20 cellular contexts compared by ENCODE assay signal in genomic region chr7:2926120-2926897, GRCh38.
DNase-seq lines count a peak whose midpoint lies in the region; ATAC-seq and TF ChIP-seq lines count a peak whose summit lies in the region.
"Had no signal": no experiment of that assay in that cellular context is flagged by ENCODE, and none has a peak within 500 bp of the region (broad histone marks: within the 10 kb centered on the region; RNA-seq: fewer than 3 reads in every experiment).

No MANE protein-coding gene starts in this region.

- peak overlapping the region; percentile 54 to 80 for H3K27ac Mint-ChIP-seq in activated naive CD4-positive, alpha-beta T cell treated with anti-CD3 and anti-CD28 coated beads, Interleukin-2, amount 50 U/mL, for 72 hours
- H3K27ac Mint-ChIP-seq in stimulated activated effector memory CD8-positive, alpha-beta T cell treated with anti-CD3 and anti-CD28 coated beads, Interleukin-12 subunit alpha, Interleukin-12 subunit beta, amount 100 ng/mL, for 72 hours = peak overlapping the region; percentile 92
- H3K27ac Mint-ChIP-seq in immature natural killer cell = peak overlapping the region in 3 of 6 donors; percentile 53 to 67 (median 65)
- H3K27ac Mint-ChIP-seq: activated T-helper 2 cell treated with anti-CD3 and anti-CD28 coated beads, Interferon-gamma antibody, Interleukin-2, Interleukin-4, amounts not matched to agents 10 μg/mL and 5 μg/mL and 100 μg/mL, durations not matched to agents 14 hours and 24 hours and 36 hours; GM23338 had no signal

- H3K4me1 ChIP-seq in RWPE2 (ENCODE audit: insufficient read depth, poor library complexity, severe bottlenecking) = peaks cover 5% of the 10 kb centered on the region
- H3K4me1 ChIP-seq in left ventricle myocardium inferior = peaks cover 13% of the 10 kb centered on the region
- H3K4me1 ChIP-seq: upper lobe of left lung had no signal

- H3K36me3 ChIP-seq in RWPE2 (ENCODE audit: low read depth) (no peaks in the 10 kb centered on the region), left ventricle myocardium inferior (no peaks in the 10 kb centered on the region)
- H3K36me3 ChIP-seq: upper lobe of left lung had no signal

- H3K9me3 ChIP-seq in RWPE2 (ENCODE audit: severe bottlenecking) (no peaks in the 10 kb centered on the region), left ventricle myocardium inferior (replicated peaks) (no peaks in the 10 kb centered on the region)
- H3K9me3 ChIP-seq: upper lobe of left lung had no signal

- H3K4me3 ChIP-seq in RWPE2 (ENCODE audit: severe bottlenecking) = no peak overlapping the region
- H3K4me3 ChIP-seq in left ventricle myocardium inferior = no peak overlapping the region
- H3K4me3 ChIP-seq: GM23338, hepatocyte, upper lobe of left lung had no signal

- H3K36me3 Mint-ChIP-seq in activated naive CD4-positive, alpha-beta T cell treated with anti-CD3 and anti-CD28 coated beads, Interleukin-2, amount 50 U/mL, for 72 hours = peaks cover 16 to 22% of the 10 kb centered on the region in 2 donors
- H3K36me3 Mint-ChIP-seq in stimulated activated effector memory CD8-positive, alpha-beta T cell treated with anti-CD3 and anti-CD28 coated beads, Interleukin-12 subunit alpha, Interleukin-12 subunit beta, amount 100 ng/mL, for 72 hours = peaks cover 87% of the 10 kb centered on the region
- peaks cover 4 to 16% (median 15%) of the 10 kb centered on the region in 3 donors for H3K36me3 Mint-ChIP-seq in immature natural killer cell

- H3K4me3 Mint-ChIP-seq in stimulated activated effector memory CD8-positive, alpha-beta T cell treated with anti-CD3 and anti-CD28 coated beads, Interleukin-12 subunit alpha, Interleukin-12 subunit beta, amount 100 ng/mL, for 72 hours = no peak overlapping the region
- no peak overlapping the region for H3K4me3 Mint-ChIP-seq in immature natural killer cell
- H3K4me3 Mint-ChIP-seq: CD4-positive, CD25-positive, alpha-beta regulatory T cell; GM23338; neural crest cell had no signal

- H3K9me3 Mint-ChIP-seq in activated naive CD4-positive, alpha-beta T cell treated with anti-CD3 and anti-CD28 coated beads, Interleukin-2, amount 50 U/mL, for 72 hours = no peaks in the 10 kb centered on the region
- H3K9me3 Mint-ChIP-seq in stimulated activated effector memory CD8-positive, alpha-beta T cell treated with anti-CD3 and anti-CD28 coated beads, Interleukin-12 subunit alpha, Interleukin-12 subunit beta, amount 100 ng/mL, for 72 hours = no peaks in the 10 kb centered on the region
- H3K9me3 Mint-ChIP-seq in immature natural killer cell = no peaks in the 10 kb centered on the region
- H3K9me3 Mint-ChIP-seq: activated T-helper 2 cell treated with anti-CD3 and anti-CD28 coated beads, Interferon-gamma antibody, Interleukin-2, Interleukin-4, amounts not matched to agents 10 μg/mL and 5 μg/mL and 100 μg/mL, durations not matched to agents 14 hours and 24 hours and 36 hours; GM23338; neural crest cell had no signal

- peaks cover 6% of the 10 kb centered on the region for H3K4me1 Mint-ChIP-seq in stimulated activated effector memory CD8-positive, alpha-beta T cell treated with anti-CD3 and anti-CD28 coated beads, Interleukin-12 subunit alpha, Interleukin-12 subunit beta, amount 100 ng/mL, for 72 hours
- peaks cover 0 to 2% of the 10 kb centered on the region in 2 donors for H3K4me1 Mint-ChIP-seq in immature natural killer cell
- H3K4me1 Mint-ChIP-seq: CD4-positive, CD25-positive, alpha-beta regulatory T cell; GM23338 had no signal

- intact Hi-C loops in left ventricle myocardium inferior (cut with micrococcal nuclease) = no loop called here

- no peak for ATAC-seq in activated naive CD4-positive, alpha-beta T cell treated with anti-CD3 and anti-CD28 coated beads, Interleukin-2, amount 50 U/mL, for 72 hours
- ATAC-seq in RWPE2 (ENCODE audit: low read depth) = no peak
- no peak for ATAC-seq in stimulated activated effector memory CD8-positive, alpha-beta T cell treated with anti-CD3 and anti-CD28 coated beads, Interleukin-12 subunit alpha, Interleukin-12 subunit beta, amount 100 ng/mL, for 72 hours
- no peak for ATAC-seq in GM18498 (IDR thresholded peaks at IDR 0.05; ENCODE audit: unreplicated experiment)
- ATAC-seq: GM23338 had no signal

- TF ChIP-seq CTCF in RWPE2 (IDR thresholded peaks at IDR 0.05; ENCODE audit: poor library complexity, severe bottlenecking) = no peak
- no peak for TF ChIP-seq CTCF in left ventricle myocardium inferior (IDR thresholded peaks at IDR 0.05; ENCODE audit: borderline replicate concordance)

- peaks cover 9 to 27% (median 12%) of the 10 kb centered on the region in 3 donors for H3K27me3 Mint-ChIP-seq in immature natural killer cell (ENCODE audit: low read depth in 3 of 3)
- H3K27me3 Mint-ChIP-seq: CD4-positive, CD25-positive, alpha-beta regulatory T cell had no signal

- H3K27ac ChIP-seq in RWPE2 (ENCODE audit: poor library complexity, severe bottlenecking) = no peak overlapping the region
- no peak overlapping the region for H3K27ac ChIP-seq in left ventricle myocardium inferior (replicated peaks)
- H3K27ac ChIP-seq: hepatocyte, upper lobe of left lung had no signal

- DNase-seq in activated naive CD4-positive, alpha-beta T cell treated with anti-CD3 and anti-CD28 coated beads, Interleukin-2, amount 50 U/mL, for 72 hours (ENCODE audit: low spot score in 2 of 2) = no peak
- DNase-seq in activated naive CD4-positive, alpha-beta T cell treated with anti-CD3 and anti-CD28 coated beads, Interleukin-2, amount 50 U/mL, for 16 hours = no peak
- peak; percentile 34 for DNase-seq in RWPE2 (ENCODE audit: low spot score)
- peak; percentile 2 for DNase-seq in left ventricle myocardium inferior
- DNase-seq in stimulated activated effector memory CD8-positive, alpha-beta T cell treated with anti-CD3 and anti-CD28 coated beads, Interleukin-12 subunit alpha, Interleukin-12 subunit beta, amount 100 ng/mL, for 72 hours (ENCODE audit: low spot score in 2 of 2) = no peak
- DNase-seq in DMS153 (lab: John Stamatoyannopoulos, UW) = no peak
- no peak for DNase-seq in immature natural killer cell
- DNase-seq: ACHN; activated CD4-positive, alpha-beta T cell treated with anti-CD3 and anti-CD28 coated beads, Interleukin-2, amount 50 U/mL, for 4 hours; CD4-positive, CD25-positive, alpha-beta regulatory T cell; NCI-H1417 treated with DMSO at 0.1 percent for 48 hours; stimulated activated CD4-positive, alpha-beta T cell treated with anti-CD3 and anti-CD28 coated beads, Interleukin-15, amount 100 ng/mL, for 24 hours; stimulated activated naive CD4-positive, alpha-beta T cell treated with Interleukin-2 at 50 U/mL for 16 hours; SW 1271 had no signal

- H3K27me3 ChIP-seq in RWPE2 (ENCODE audit: insufficient read depth, poor library complexity, severe bottlenecking) (no peaks in the 10 kb centered on the region), left ventricle myocardium inferior (ENCODE audit: low read depth) (peaks cover 85% of the 10 kb centered on the region)
- H3K27me3 ChIP-seq: hepatocyte, upper lobe of left lung had no signal

Comparison
In these comparisons a context has a peak if more than half of its experiments do, and no peak if none do; other contexts are left out.
1. DNase-seq: peak in RWPE2 (single experiment) and left ventricle myocardium inferior (single experiment); none in activated naive CD4-positive, alpha-beta T cell treated with anti-CD3 and anti-CD28 coated beads, Interleukin-2, amount 50 U/mL, for 72 hours (0 of 2), activated naive CD4-positive, alpha-beta T cell treated with anti-CD3 and anti-CD28 coated beads, Interleukin-2, amount 50 U/mL, for 16 hours (single experiment), stimulated activated effector memory CD8-positive, alpha-beta T cell treated with anti-CD3 and anti-CD28 coated beads, Interleukin-12 subunit alpha, Interleukin-12 subunit beta, amount 100 ng/mL, for 72 hours (0 of 2), DMS153 (single experiment) and immature natural killer cell (0 of 3).